18 cellular contexts compared by ENCODE assay signal in genomic region chr4:182881928-182882327, GRCh38. TPM values are rescaled to one million over a fixed set of nuclear protein-coding genes. Genes with fewer than 3 reads are reported as not detected.
DNase-seq lines count a peak whose midpoint lies in the region; ATAC-seq, FAIRE-seq and TF ChIP-seq lines count a peak whose summit lies in the region.
"Had no signal": no experiment of that assay in that cellular context is flagged by ENCODE, and none has a peak within 500 bp of the region (broad histone marks: within the 10 kb centered on the region; RNA-seq: fewer than 3 reads in every experiment).

No MANE protein-coding gene starts in this region.

- intact Hi-C loops in thyroid gland (cut with DNase I) = no loop called here

- no peak for TF ChIP-seq CTCF in thyroid gland (IDR thresholded peaks at IDR 0.05)

- no peaks in the 10 kb centered on the region for H3K9me3 ChIP-seq in thyroid gland
- H3K9me3 ChIP-seq: prostate gland had no signal

- H3K27me3 ChIP-seq in thyroid gland = no peaks in the 10 kb centered on the region
- H3K27me3 ChIP-seq: brain microvascular endothelial cell, left lung had no signal

- peak; percentile 73 for FAIRE-seq in islet of Langerhans (lab: Jason Lieb, UNC)
- FAIRE-seq: GM18507 had no signal

- DNase-seq in NCI-H510A treated with DMSO at 0.1 percent for 48 hours (lab: John Stamatoyannopoulos, UW) (peak; percentile 24), NCI-H510A (lab: John Stamatoyannopoulos, UW) (no peak), SHP77 (lab: John Stamatoyannopoulos, UW) (peak; percentile 39 to 61), thyroid gland (peak; percentile 89 to 92)
- DNase-seq: activated CD8-positive, alpha-beta memory T cell treated with anti-CD3 and anti-CD28 coated beads, Interleukin-2, amount 10 ng/mL, durations not matched to agents 7 days and 5 days; activated gamma-delta T cell treated with Interleukin-2 at 50 U/mL for 16 hours; brain microvascular endothelial cell; CD8-positive, alpha-beta memory T cell; GDM1; left lung; NCI-H524 treated with DMSO at 0.1 percent for 48 hours had no signal

- no peak for TF ChIP-seq POLR2A in thyroid gland (IDR thresholded peaks at IDR 0.05)

- H3K36me3 ChIP-seq in thyroid gland = peaks cover 0 to 3% of the 10 kb centered on the region in 2 donors
- H3K36me3 ChIP-seq: prostate gland had no signal

- peaks cover 10 to 23% of the 10 kb centered on the region in 2 donors for H3K4me1 ChIP-seq in thyroid gland
- H3K4me1 ChIP-seq: left lung, prostate gland had no signal

- 48 to 51% methylated on average over 16 of the region's 16 CpGs for WGBS in thyroid gland, 2 donors

- H3K27ac ChIP-seq in thyroid gland = peak overlapping the region in 1 of 3 donors; percentile 33
- H3K27ac ChIP-seq: brain microvascular endothelial cell, left lung, prostate gland had no signal

- no peak overlapping the region for H3K4me3 ChIP-seq in thyroid gland (replicated peaks in 1 of 3)
- H3K4me3 ChIP-seq: left lung, prostate gland had no signal

- no peak for ATAC-seq in HG03039 (IDR thresholded peaks at IDR 0.05; ENCODE audit: unreplicated experiment)
- no peak for ATAC-seq in HG02642 (IDR thresholded peaks at IDR 0.05; ENCODE audit: poor library complexity, unreplicated experiment)
- ATAC-seq in GM19351 (IDR thresholded peaks at IDR 0.05; ENCODE audit: unreplicated experiment) = no peak
- ATAC-seq: activated CD8-positive, alpha-beta memory T cell treated with anti-CD3 and anti-CD28 coated beads, Interleukin-2, amount 10 ng/mL, durations not matched to agents 7 days and 5 days; left lung; WTC11 had no signal

RNA-seq across cellular contexts. Expression of gene DCTD, which starts 35.3 kb away (rescaled TPM):
- total RNA-seq in thyroid gland = 100 to 1,000 TPM in 3 of 4 donors, 10 to 100 TPM in 1; 99.3 to 150 (median 119) TPM
